In genomic region chr15:75843618-75844610, GRCh38 we compare ENCODE assay signal across 1 cellular context.
TF ChIP-seq lines count a peak whose summit lies in the region.

No MANE protein-coding gene starts in this region.

TF ChIP-seq in K562, 482 proteins besides CTCF, POLR2A, EP300 and RAD21 (continued from another document and continues in another):
- TF ChIP-seq, protein P1, sequence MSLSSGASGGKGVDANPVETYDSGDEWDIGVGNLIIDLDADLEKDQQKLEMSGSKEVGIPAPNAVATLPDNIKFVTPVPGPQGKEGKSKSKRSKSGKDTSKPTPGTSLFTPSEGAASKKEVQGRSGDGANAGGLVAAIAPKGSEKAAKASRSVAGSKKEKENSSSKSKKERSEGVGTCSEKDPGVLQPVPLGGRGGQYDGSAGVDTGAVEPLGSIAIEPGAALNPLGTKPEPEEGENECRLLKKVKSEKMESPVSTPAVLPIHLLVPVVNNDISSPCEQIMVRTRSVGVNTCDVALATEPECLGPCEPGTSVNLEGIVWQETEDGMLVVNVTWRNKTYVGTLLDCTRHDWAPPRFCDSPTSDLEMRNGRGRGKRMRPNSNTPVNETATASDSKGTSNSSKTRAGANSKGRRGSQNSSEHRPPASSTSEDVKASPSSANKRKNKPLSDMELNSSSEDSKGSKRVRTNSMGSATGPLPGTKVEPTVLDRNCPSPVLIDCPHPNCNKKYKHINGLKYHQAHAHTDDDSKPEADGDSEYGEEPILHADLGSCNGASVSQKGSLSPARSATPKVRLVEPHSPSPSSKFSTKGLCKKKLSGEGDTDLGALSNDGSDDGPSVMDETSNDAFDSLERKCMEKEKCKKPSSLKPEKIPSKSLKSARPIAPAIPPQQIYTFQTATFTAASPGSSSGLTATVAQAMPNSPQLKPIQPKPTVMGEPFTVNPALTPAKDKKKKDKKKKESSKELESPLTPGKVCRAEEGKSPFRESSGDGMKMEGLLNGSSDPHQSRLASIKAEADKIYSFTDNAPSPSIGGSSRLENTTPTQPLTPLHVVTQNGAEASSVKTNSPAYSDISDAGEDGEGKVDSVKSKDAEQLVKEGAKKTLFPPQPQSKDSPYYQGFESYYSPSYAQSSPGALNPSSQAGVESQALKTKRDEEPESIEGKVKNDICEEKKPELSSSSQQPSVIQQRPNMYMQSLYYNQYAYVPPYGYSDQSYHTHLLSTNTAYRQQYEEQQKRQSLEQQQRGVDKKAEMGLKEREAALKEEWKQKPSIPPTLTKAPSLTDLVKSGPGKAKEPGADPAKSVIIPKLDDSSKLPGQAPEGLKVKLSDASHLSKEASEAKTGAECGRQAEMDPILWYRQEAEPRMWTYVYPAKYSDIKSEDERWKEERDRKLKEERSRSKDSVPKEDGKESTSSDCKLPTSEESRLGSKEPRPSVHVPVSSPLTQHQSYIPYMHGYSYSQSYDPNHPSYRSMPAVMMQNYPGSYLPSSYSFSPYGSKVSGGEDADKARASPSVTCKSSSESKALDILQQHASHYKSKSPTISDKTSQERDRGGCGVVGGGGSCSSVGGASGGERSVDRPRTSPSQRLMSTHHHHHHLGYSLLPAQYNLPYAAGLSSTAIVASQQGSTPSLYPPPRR (CRISPR knock-in tag; IDR thresholded peaks at IDR 0.05; ENCODE audit: borderline replicate concordance): no peak
- TF ChIP-seq L3MBTL2 (IDR thresholded peaks at IDR 0.05): peak; percentile 79
- TF ChIP-seq PHF21A (IDR thresholded peaks at IDR 0.05; ENCODE audit: borderline replicate concordance, low read depth): no peak
- TF ChIP-seq HNRNPL (IDR thresholded peaks at IDR 0.05; ENCODE audit: low read depth, low read length): 0 out of 2 replicates have a peak, but pooled peaks have one; percentile 2
- peak; percentile 18; the same call in 1 of the 2 replicates for TF ChIP-seq MTA3 (IDR thresholded peaks at IDR 0.05; ENCODE audit: borderline replicate concordance)
- 0 out of 2 replicates have a peak, but pooled peaks have one; percentile 5 for TF ChIP-seq PML (IDR thresholded peaks at IDR 0.05; ENCODE audit: low read length)
- no peak for TF ChIP-seq KAT7 (CRISPR knock-in tag; IDR thresholded peaks at IDR 0.05; ENCODE audit: borderline replicate concordance)
- TF ChIP-seq NONO (IDR thresholded peaks at IDR 0.05; ENCODE audit: low read depth in 2 of 2, low read length in 1 of 2): peak in 1 of 2 experiments; percentile 64; a peak in 1 of 4 replicates
- peak; percentile 65; the same call in 1 of the 2 replicates for TF ChIP-seq PHF8 (IDR thresholded peaks at IDR 0.05; ENCODE audit: borderline replicate concordance, low read length)
- 0 out of 2 replicates have a peak, but pooled peaks have one; percentile 35 for TF ChIP-seq CXXC5 (CRISPR knock-in tag; IDR thresholded peaks at IDR 0.05)
- TF ChIP-seq SMAD4 (CRISPR knock-in tag; conservative IDR thresholded peaks at IDR 0.05): peak; percentile 10; the same call in 1 of the 2 replicates
- no peak for TF ChIP-seq ZNF217 (CRISPR knock-in tag; IDR thresholded peaks at IDR 0.05)
- peak; percentile 72; the same call in 1 of the 2 replicates for TF ChIP-seq TARDBP (IDR thresholded peaks at IDR 0.05)
- TF ChIP-seq MAFK (IDR thresholded peaks at IDR 0.05; ENCODE audit: low read length): no peak
- TF ChIP-seq, protein P2, sequence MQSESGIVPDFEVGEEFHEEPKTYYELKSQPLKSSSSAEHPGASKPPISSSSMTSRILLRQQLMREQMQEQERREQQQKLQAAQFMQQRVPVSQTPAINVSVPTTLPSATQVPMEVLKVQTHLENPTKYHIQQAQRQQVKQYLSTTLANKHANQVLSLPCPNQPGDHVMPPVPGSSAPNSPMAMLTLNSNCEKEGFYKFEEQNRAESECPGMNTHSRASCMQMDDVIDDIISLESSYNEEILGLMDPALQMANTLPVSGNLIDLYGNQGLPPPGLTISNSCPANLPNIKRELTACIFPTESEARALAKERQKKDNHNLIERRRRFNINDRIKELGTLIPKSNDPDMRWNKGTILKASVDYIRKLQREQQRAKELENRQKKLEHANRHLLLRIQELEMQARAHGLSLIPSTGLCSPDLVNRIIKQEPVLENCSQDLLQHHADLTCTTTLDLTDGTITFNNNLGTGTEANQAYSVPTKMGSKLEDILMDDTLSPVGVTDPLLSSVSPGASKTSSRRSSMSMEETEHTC (IDR thresholded peaks at IDR 0.05): 0 out of 2 replicates have a peak, but pooled peaks have one; percentile 13
- peak; percentile 20; the same call in 1 of the 2 replicates for TF ChIP-seq NBN (IDR thresholded peaks at IDR 0.05; ENCODE audit: low read depth)
- peak; percentile 4; the same call in 1 of the 2 replicates for TF ChIP-seq BHLHE40 (IDR thresholded peaks at IDR 0.05; ENCODE audit: low read length)
- TF ChIP-seq SMARCA5 (IDR thresholded peaks at IDR 0.05): no peak
- TF ChIP-seq TAF7 (tag; IDR thresholded peaks at IDR 0.05): 0 out of 2 replicates have a peak, but pooled peaks have one; percentile 10
- peak; percentile 33 for TF ChIP-seq NFRKB (IDR thresholded peaks at IDR 0.05; ENCODE audit: low read depth)
- 0 out of 2 replicates have a peak, but pooled peaks have one; percentile 27 for TF ChIP-seq RB1 (IDR thresholded peaks at IDR 0.05; ENCODE audit: low read depth)
- 0 out of 2 replicates have a peak, but pooled peaks have one; percentile 28 for TF ChIP-seq BRD4 (IDR thresholded peaks at IDR 0.05)
- no peak for TF ChIP-seq TSC22D4 (tag; IDR thresholded peaks at IDR 0.05)
- peak; percentile 62 to 63 for TF ChIP-seq MAZ (CRISPR knock-in tag; conservative IDR thresholded peaks at IDR 0.05 in 1 of 2, IDR thresholded peaks at IDR 0.05 in 1 of 2)
- peak; percentile 11; the same call in 1 of the 2 replicates for TF ChIP-seq XRCC5 (IDR thresholded peaks at IDR 0.05; ENCODE audit: low read depth, low read length)
- no peak for TF ChIP-seq ZC3H11A (IDR thresholded peaks at IDR 0.05; ENCODE audit: low read depth, low read length)
- no peak for TF ChIP-seq MED1 (CRISPR knock-in tag; IDR thresholded peaks at IDR 0.05; ENCODE audit: borderline replicate concordance)
- no peak for TF ChIP-seq ATF1 (CRISPR knock-in tag; IDR thresholded peaks at IDR 0.05)
- TF ChIP-seq ATF1 (tag; IDR thresholded peaks at IDR 0.05): 0 out of 2 replicates have a peak, but pooled peaks have one; percentile 6
- TF ChIP-seq EGR1 (conservative IDR thresholded peaks at IDR 0.05): peak; percentile 25; the same call in 1 of the 2 replicates
- TF ChIP-seq ZNF583 (CRISPR knock-in tag; IDR thresholded peaks at IDR 0.05): 0 out of 2 replicates have a peak, but pooled peaks have one; percentile 23
- 0 out of 2 replicates have a peak, but pooled peaks have one; percentile 23 for TF ChIP-seq SIN3B (IDR thresholded peaks at IDR 0.05; ENCODE audit: low read depth)
- TF ChIP-seq MBD1 (CRISPR knock-in tag; IDR thresholded peaks at IDR 0.05): no peak
- peak; percentile 61; the same call in 1 of the 2 replicates for TF ChIP-seq ZNF511 (CRISPR knock-in tag; IDR thresholded peaks at IDR 0.05)
- no peak for TF ChIP-seq RBM39 (optimal IDR thresholded peaks at IDR 0.05; ENCODE audit: low read depth, low read length)
- 0 out of 2 replicates have a peak, but pooled peaks have one; percentile 2 for TF ChIP-seq CREB1 (IDR thresholded peaks at IDR 0.05)
- no peak for TF ChIP-seq CREB1 (CRISPR knock-in tag; IDR thresholded peaks at IDR 0.05)
- TF ChIP-seq THAP12 (CRISPR knock-in tag; IDR thresholded peaks at IDR 0.05): no peak
- TF ChIP-seq, protein P3, sequence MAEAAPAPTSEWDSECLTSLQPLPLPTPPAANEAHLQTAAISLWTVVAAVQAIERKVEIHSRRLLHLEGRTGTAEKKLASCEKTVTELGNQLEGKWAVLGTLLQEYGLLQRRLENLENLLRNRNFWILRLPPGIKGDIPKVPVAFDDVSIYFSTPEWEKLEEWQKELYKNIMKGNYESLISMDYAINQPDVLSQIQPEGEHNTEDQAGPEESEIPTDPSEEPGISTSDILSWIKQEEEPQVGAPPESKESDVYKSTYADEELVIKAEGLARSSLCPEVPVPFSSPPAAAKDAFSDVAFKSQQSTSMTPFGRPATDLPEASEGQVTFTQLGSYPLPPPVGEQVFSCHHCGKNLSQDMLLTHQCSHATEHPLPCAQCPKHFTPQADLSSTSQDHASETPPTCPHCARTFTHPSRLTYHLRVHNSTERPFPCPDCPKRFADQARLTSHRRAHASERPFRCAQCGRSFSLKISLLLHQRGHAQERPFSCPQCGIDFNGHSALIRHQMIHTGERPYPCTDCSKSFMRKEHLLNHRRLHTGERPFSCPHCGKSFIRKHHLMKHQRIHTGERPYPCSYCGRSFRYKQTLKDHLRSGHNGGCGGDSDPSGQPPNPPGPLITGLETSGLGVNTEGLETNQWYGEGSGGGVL (CRISPR knock-in tag; IDR thresholded peaks at IDR 0.05): no peak
- TF ChIP-seq ZNF668 (CRISPR knock-in tag; IDR thresholded peaks at IDR 0.05): no peak
- no peak for TF ChIP-seq THRAP3 (IDR thresholded peaks at IDR 0.05; ENCODE audit: borderline replicate concordance)
- peak; percentile 79 for TF ChIP-seq RBFOX2 (IDR thresholded peaks at IDR 0.05; ENCODE audit: low read depth, low read length)
- TF ChIP-seq, protein P4, sequence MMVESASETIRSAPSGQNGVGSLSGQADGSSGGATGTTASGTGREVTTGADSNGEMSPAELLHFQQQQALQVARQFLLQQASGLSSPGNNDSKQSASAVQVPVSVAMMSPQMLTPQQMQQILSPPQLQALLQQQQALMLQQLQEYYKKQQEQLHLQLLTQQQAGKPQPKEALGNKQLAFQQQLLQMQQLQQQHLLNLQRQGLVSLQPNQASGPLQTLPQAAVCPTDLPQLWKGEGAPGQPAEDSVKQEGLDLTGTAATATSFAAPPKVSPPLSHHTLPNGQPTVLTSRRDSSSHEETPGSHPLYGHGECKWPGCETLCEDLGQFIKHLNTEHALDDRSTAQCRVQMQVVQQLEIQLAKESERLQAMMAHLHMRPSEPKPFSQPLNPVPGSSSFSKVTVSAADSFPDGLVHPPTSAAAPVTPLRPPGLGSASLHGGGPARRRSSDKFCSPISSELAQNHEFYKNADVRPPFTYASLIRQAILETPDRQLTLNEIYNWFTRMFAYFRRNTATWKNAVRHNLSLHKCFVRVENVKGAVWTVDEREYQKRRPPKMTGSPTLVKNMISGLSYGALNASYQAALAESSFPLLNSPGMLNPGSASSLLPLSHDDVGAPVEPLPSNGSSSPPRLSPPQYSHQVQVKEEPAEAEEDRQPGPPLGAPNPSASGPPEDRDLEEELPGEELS (CRISPR knock-in tag; IDR thresholded peaks at IDR 0.05; ENCODE audit: borderline replicate concordance): peak; percentile 19; the same call in 1 of the 2 replicates
- peak; percentile 34; the same call in 1 of the 2 replicates for TF ChIP-seq ATF7 (IDR thresholded peaks at IDR 0.05)
- no peak for TF ChIP-seq E2F5 (CRISPR knock-in tag; IDR thresholded peaks at IDR 0.05)
- peak; percentile 64; the same call in 1 of the 2 replicates for TF ChIP-seq ATF6 (CRISPR knock-in tag; IDR thresholded peaks at IDR 0.05)
- 0 out of 2 replicates have a peak, but pooled peaks have one; percentile 68 for TF ChIP-seq ELF1 (tag; IDR thresholded peaks at IDR 0.05)
